ENCODE assay signal across 8 cellular contexts in genomic region chr17:50638851-50639767, GRCh38. TPM values are rescaled to one million over a fixed set of nuclear protein-coding genes. Genes with fewer than 3 reads are reported as not detected.
DNase-seq lines count a peak whose midpoint lies in the region; ATAC-seq lines count a peak whose summit lies in the region.

No MANE protein-coding gene starts in this region.

- no peak overlapping the region for H3K4ac ChIP-seq in trophoblast cell (ENCODE audit: low read depth, low read length)

- H3K23ac ChIP-seq in trophoblast cell (ENCODE audit: low read length): no peak overlapping the region

- no peak overlapping the region for H3K27ac ChIP-seq in trophoblast cell (ENCODE audit: low read depth, low read length)

- H3K27me3 ChIP-seq in trophoblast cell (ENCODE audit: insufficient read depth, low read length): peaks cover 24% of the 10 kb centered on the region

- no peak overlapping the region for H2BK120ac ChIP-seq in trophoblast cell (ENCODE audit: insufficient read depth, low read length, poor library complexity)

- H4K8ac ChIP-seq in trophoblast cell (ENCODE audit: low read depth, low read length): no peak overlapping the region

- no peaks in the 10 kb centered on the region for H3K36me3 ChIP-seq in trophoblast cell (ENCODE audit: control insufficient read depth in 1 of 2, insufficient read depth in 2 of 2, low read length in 2 of 2)

- peak overlapping the region; percentile 18 for H3K14ac ChIP-seq in trophoblast cell (ENCODE audit: low read length)

- H3K79me2 ChIP-seq in trophoblast cell (ENCODE audit: control insufficient read depth, insufficient read depth, low read length, poor library complexity): no peaks in the 10 kb centered on the region

- peaks cover 21 to 29% of the 10 kb centered on the region in 2 experiments for H3K4me1 ChIP-seq in trophoblast cell (ENCODE audit: control insufficient read depth in 1 of 2, insufficient read depth in 2 of 2, low read length in 2 of 2)

- peaks cover 4% of the 10 kb centered on the region for H3K79me1 ChIP-seq in trophoblast cell (ENCODE audit: low read length)

- H3K9ac ChIP-seq in trophoblast cell (ENCODE audit: low read length): peak overlapping the region; percentile 30

- no peak overlapping the region for H2BK5ac ChIP-seq in trophoblast cell (ENCODE audit: low read depth, low read length, poor library complexity)

- peak overlapping the region; percentile 25 for H3K4me2 ChIP-seq in trophoblast cell (ENCODE audit: low read length)

- H2AK5ac ChIP-seq in trophoblast cell (ENCODE audit: low read length): no peak overlapping the region

- ATAC-seq in GM21367 (IDR thresholded peaks at IDR 0.05; ENCODE audit: unreplicated experiment): no peak
- no peak for ATAC-seq in HG03439 (IDR thresholded peaks at IDR 0.05; ENCODE audit: unreplicated experiment)

- H3K9me3 ChIP-seq in trophoblast cell (ENCODE audit: insufficient read depth, low read depth, low read length): no peaks in the 10 kb centered on the region

- H3K18ac ChIP-seq in trophoblast cell (ENCODE audit: low read length): no peak overlapping the region

- peak overlapping the region; percentile 68 for H4K91ac ChIP-seq in trophoblast cell (ENCODE audit: low read depth, low read length)

- DNase-seq in Daoy (ENCODE audit: low read depth): peak; percentile 98
- DNase-seq in RPMI7951 (ENCODE audit: low read depth): peak; percentile 99
- DNase-seq in fibroblast of the conjunctiva (ENCODE audit: low read depth): peak; percentile 93
- DNase-seq in trophoblast cell: peak; percentile 73 to 81
- DNase-seq in DMS114 treated with DMSO at 0.1 percent for 48 hours (lab: John Stamatoyannopoulos, UW; ENCODE audit: unreplicated experiment): no peak
- DNase-seq in OCI-M2 (lab: John Stamatoyannopoulos, UW; ENCODE audit: unreplicated experiment): no peak

- H3K4me3 ChIP-seq in trophoblast cell (ENCODE audit: low read depth, low read length): no peak overlapping the region

- H4K12ac ChIP-seq in trophoblast cell (ENCODE audit: low read depth, low read length): no peak overlapping the region

- WGBS in trophoblast cell (ENCODE audit: extremely low coverage, insufficient coverage, insufficient read length): no CpG with 5 or more reads among the region's 10 CpGs

- H2BK12ac ChIP-seq in trophoblast cell (ENCODE audit: low read length): peak overlapping the region; percentile 67

- H2AFZ ChIP-seq in trophoblast cell (ENCODE audit: insufficient read depth, low read length, poor library complexity): no peak overlapping the region

RNA-seq across cellular contexts. Expression of gene ABCC3, which starts 4.4 kb away (rescaled TPM):
- total RNA-seq in Daoy (2014; rRNA removed; shearing (Covaris generic)): 10.4 and 14.3 TPM in 2 replicates
- total RNA-seq in RPMI7951 (2014; rRNA removed; shearing (Covaris generic)): 23.1 and 28.4 TPM in 2 replicates
- polyA plus RNA-seq in trophoblast cell (2013): 0.04 and 0.07 TPM in 2 replicates

Comparison
In these comparisons a context has a peak if more than half of its experiments do, and no peak if none do; other contexts are left out.
1. DNase-seq: peak in Daoy (single experiment), RPMI7951 (single experiment), fibroblast of the conjunctiva (single experiment) and trophoblast cell (2 of 2); none in DMS114 treated with DMSO at 0.1 percent for 48 hours (single experiment) and OCI-M2 (single experiment).